Comparison of ENCODE assay signal across 10 cellular contexts in the genomic region with DNA sequence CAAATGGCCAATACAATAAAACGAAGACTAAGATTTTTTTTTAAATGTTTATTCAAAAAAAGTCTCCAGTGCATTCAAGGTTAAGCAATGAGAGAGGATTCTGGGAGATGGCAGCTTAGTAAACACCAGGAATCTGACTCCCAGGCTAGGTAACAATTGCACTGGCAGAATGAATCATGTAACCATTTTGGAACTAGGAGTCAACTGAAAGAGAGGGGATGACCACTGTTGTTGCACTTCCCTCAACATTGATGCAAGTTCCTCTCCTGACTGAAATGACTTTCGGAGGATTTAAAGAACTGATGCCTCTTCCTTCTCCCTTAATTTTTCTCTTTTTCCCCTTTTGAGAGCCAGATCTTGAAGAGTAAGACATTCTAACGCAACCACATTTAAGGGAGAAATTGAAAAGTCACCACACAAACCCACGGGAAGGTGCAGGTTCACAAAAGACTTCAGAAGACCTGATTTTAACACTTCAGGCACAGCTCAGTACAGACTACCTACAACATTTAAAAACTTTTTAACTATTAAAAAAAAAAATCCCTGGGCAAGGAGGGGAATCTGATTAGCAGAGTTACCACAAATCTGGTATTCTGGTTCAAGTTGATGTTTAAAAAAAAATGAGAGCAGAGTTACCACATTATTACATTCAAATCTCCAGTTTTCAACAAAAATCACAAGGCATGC. TPM values are rescaled to one million over a fixed set of nuclear protein-coding genes. Genes with fewer than 3 reads are reported as not detected.
A peak's percentile ranks its signal among the peaks of the same experiment; 100 is the strongest.
DNase-seq lines count a peak whose midpoint lies in the region; ATAC-seq, FAIRE-seq and TF ChIP-seq lines count a peak whose summit lies in the region.
"Had no signal": no experiment of that assay in that cellular context is flagged by ENCODE, and none has a peak within 500 bp of the region (broad histone marks: within the 10 kb centered on the region; RNA-seq: fewer than 3 reads in every experiment).

No MANE protein-coding gene starts in this region.

- H3K9me3 ChIP-seq in H1 (ENCODE audit: insufficient read depth in 2 of 2, low read depth in 1 of 2, low read length in 1 of 2): no peaks in the 10 kb centered on the region

- H2AK5ac ChIP-seq in H1 (ENCODE audit: low read depth, low read length): no peak overlapping the region

- H4K91ac ChIP-seq in H1 (replicated peaks; ENCODE audit: insufficient read length, low read length): no peak overlapping the region

- TF ChIP-seq POLR2A in GM12891 (IDR thresholded peaks at IDR 0.05; ENCODE audit: low read depth, low read length): no peak
- no peak for TF ChIP-seq POLR2A in H1 (IDR thresholded peaks at IDR 0.05; ENCODE audit: control extremely low read depth in 1 of 2, low read depth in 2 of 2, low read length in 2 of 2)

- no peak overlapping the region for H2BK5ac ChIP-seq in H1 (ENCODE audit: low read depth, low read length)

- no peaks in the 10 kb centered on the region for H3K23me2 ChIP-seq in H1 (ENCODE audit: low read depth, low read length)

- TF ChIP-seq CTCF in H1 (IDR thresholded peaks at IDR 0.05; ENCODE audit: control extremely low read depth in 1 of 3, insufficient read depth in 1 of 3, low read depth in 1 of 3, low read length in 3 of 3) (no peak), nephron progenitor cell (IDR thresholded peaks at IDR 0.05) (no peak)

- H2BK15ac ChIP-seq in H1 (ENCODE audit: low read length): no peak overlapping the region

- no peak for ATAC-seq in HG02678 (IDR thresholded peaks at IDR 0.05; ENCODE audit: unreplicated experiment)
- no peak for ATAC-seq in HG03571 (IDR thresholded peaks at IDR 0.05; ENCODE audit: unreplicated experiment)
- ATAC-seq: SK-N-SH treated with all-trans-retinoic acid at 6 μM for 48 hours had no signal

- no peak for DNase-seq in GM12891 (ENCODE audit: insufficient read length, low spot score)
- peak; percentile 90 for DNase-seq in MV-4-11 (lab: John Stamatoyannopoulos, UW)
- DNase-seq in H1 (ENCODE audit: low read depth in 1 of 2, low spot score in 2 of 2): no peak
- DNase-seq in nephron progenitor cell: no peak
- DNase-seq in stimulated activated CD4-positive, alpha-beta T cell treated with anti-CD3 and anti-CD28 coated beads, Interleukin-4, amount 100 ng/mL, for 1 hour: no peak
- DNase-seq in NCI-H2227 treated with DMSO at 0.1 percent for 48 hours (lab: John Stamatoyannopoulos, UW): no peak

- no peaks in the 10 kb centered on the region for H3K79me1 ChIP-seq in H1 (ENCODE audit: low read depth, low read length)

- H3K36me3 Mint-ChIP-seq in nephron progenitor cell (ENCODE audit: low read depth): peaks cover 33% of the 10 kb centered on the region

- H3K14ac ChIP-seq in H1 (ENCODE audit: insufficient read length): no peak overlapping the region

- no peak overlapping the region for H3K4me3 Mint-ChIP-seq in nephron progenitor cell

- no peak overlapping the region for H3K4ac ChIP-seq in H1 (replicated peaks; ENCODE audit: insufficient read length, low read depth, low read length)

- no peak overlapping the region for H3K23ac ChIP-seq in H1 (ENCODE audit: insufficient read length)

- H3K27ac Mint-ChIP-seq in nephron progenitor cell: peak overlapping the region; percentile 37

- peak overlapping the region; percentile 63; the same call in 1 of the 2 replicates for H2AFZ ChIP-seq in H1 (ENCODE audit: low read length)

- peak; percentile 65 for FAIRE-seq in GM12891 (lab: Jason Lieb, UNC)
- FAIRE-seq in H1 (lab: Jason Lieb, UNC): no peak
- FAIRE-seq: D721Med had no signal

- no peak for TF ChIP-seq EP300 in H1 (IDR thresholded peaks at IDR 0.05; ENCODE audit: borderline replicate concordance in 1 of 2, low read depth in 2 of 2, low read length in 2 of 2)

- no peak overlapping the region for H2BK20ac ChIP-seq in H1 (ENCODE audit: low read length)

- no peaks in the 10 kb centered on the region for H4K20me1 ChIP-seq in H1 (replicated peaks in 1 of 2; ENCODE audit: control insufficient read depth in 1 of 2, insufficient read depth in 2 of 2, low read length in 2 of 2)

- H3K56ac ChIP-seq in H1 (replicated peaks; ENCODE audit: insufficient read length, low read depth, low read length): no peak overlapping the region

- H3K9ac ChIP-seq in H1 (replicated peaks in 1 of 4; ENCODE audit: extremely low read depth in 1 of 4, low read depth in 3 of 4, low read length in 3 of 4): no peak overlapping the region

- no peak overlapping the region for H3K27ac ChIP-seq in H1 (ENCODE audit: low read depth, low read length)

- H4K8ac ChIP-seq in H1 (ENCODE audit: extremely low read depth, insufficient read depth, low read length): no peak overlapping the region

- TF ChIP-seq RAD21 in H1 (IDR thresholded peaks at IDR 0.05 in 1 of 2, conservative IDR thresholded peaks at IDR 0.05 in 1 of 2; ENCODE audit: low read depth in 2 of 2, low read length in 2 of 2): no peak

- H3K18ac ChIP-seq in H1 (ENCODE audit: extremely low read depth, low read length): no peak overlapping the region

- H3K27me3 Mint-ChIP-seq in nephron progenitor cell (ENCODE audit: low read depth, poor library complexity): no peaks in the 10 kb centered on the region

- peaks cover 0 to 2% (median 0%) of the 10 kb centered on the region in 4 experiments; a peak in 1 of 7 replicates for H3K4me1 ChIP-seq in H1 (replicated peaks in 1 of 4; ENCODE audit: control insufficient read depth in 3 of 4, insufficient read depth in 4 of 4, low read length in 3 of 4)

- H3K9me3 Mint-ChIP-seq in nephron progenitor cell: no peaks in the 10 kb centered on the region

- CTCF ChIA-PET in H1 (lab: Charles Lee; ENCODE audit: partially characterized antibody): interaction anchor here (0.6 kb wide), 2 partner anchors 161 to 254 kb away, joined by 3 read pairs; no protein-coding TSS in a partner anchor

- H3K79me2 ChIP-seq in H1 (ENCODE audit: control insufficient read depth in 1 of 2, insufficient read depth in 2 of 2, low read length in 2 of 2): no peaks in the 10 kb centered on the region

- no peak overlapping the region for H2BK120ac ChIP-seq in H1 (replicated peaks; ENCODE audit: low read depth, low read length)

- no peak overlapping the region for H3K4me3 ChIP-seq in H1 (ENCODE audit: extremely low read depth in 1 of 4, insufficient read depth in 2 of 4, low read depth in 3 of 4, low read length in 4 of 4)

- H3K4me2 ChIP-seq in H1 (ENCODE audit: insufficient read depth in 1 of 2, low read depth in 2 of 2, low read length in 2 of 2): no peak overlapping the region

- H2BK12ac ChIP-seq in H1 (ENCODE audit: low read depth, low read length): no peak overlapping the region

- H4K5ac ChIP-seq in H1 (ENCODE audit: insufficient read length, low read depth, low read length): peak overlapping the region; percentile 29

- 81% methylated on average over 4 of the region's 4 CpGs; no CpG with 5 or more reads in 1 of the 2 experiments for WGBS in H1 (ENCODE audit: extremely low coverage in 1 of 2, insufficient coverage in 1 of 2, insufficient read length in 1 of 2, insufficient replicate concordance in 2 of 2, low coverage in 1 of 2, low lambda C conversion rate in 2 of 2, missing lambda C conversion rate in 1 of 2), 2 experiments

- no peaks in the 10 kb centered on the region for H3K36me3 ChIP-seq in H1 (ENCODE audit: control insufficient read depth in 2 of 4, insufficient read depth in 4 of 4, low read length in 3 of 4)

- peaks cover 6% of the 10 kb centered on the region for H3K4me1 Mint-ChIP-seq in nephron progenitor cell

- POLR2A ChIA-PET in H1 (lab: Charles Lee; ENCODE audit: partially characterized antibody): no interaction called here

- H3K27me3 ChIP-seq in H1 (replicated peaks in 1 of 4; ENCODE audit: control insufficient read depth in 3 of 4, extremely low read depth in 1 of 4, insufficient read depth in 3 of 4, low read length in 3 of 4): no peaks in the 10 kb centered on the region

TF ChIP-seq in GM12891, 5 proteins besides CTCF, POLR2A, EP300 and RAD21:
- TF ChIP-seq SPI1 (IDR thresholded peaks at IDR 0.05; ENCODE audit: low read depth, low read length) (peak; percentile 90), POLR2AphosphoS5 (IDR thresholded peaks at IDR 0.05; ENCODE audit: low read depth, low read length) (no peak)

TF ChIP-seq in H1, 55 proteins besides CTCF, POLR2A, EP300 and RAD21:
- TF ChIP-seq SUZ12 (IDR thresholded peaks at IDR 0.05; ENCODE audit: low read length) (no peak), POU5F1 (IDR thresholded peaks at IDR 0.05; ENCODE audit: low read depth, low read length) (no peak), SAP30 (IDR thresholded peaks at IDR 0.05; ENCODE audit: insufficient read depth, insufficient replicate concordance, low read length) (no peak), SP2 (IDR thresholded peaks at IDR 0.05; ENCODE audit: low read length) (no peak), RBBP5 (IDR thresholded peaks at IDR 0.05; ENCODE audit: borderline replicate concordance, low read depth, low read length) (no peak), POLR2AphosphoS5 (IDR thresholded peaks at IDR 0.05; ENCODE audit: low read depth, low read length) (no peak), SIX5 (IDR thresholded peaks at IDR 0.05; ENCODE audit: low read depth, low read length) (no peak)
- TF ChIP-seq, protein P1, sequence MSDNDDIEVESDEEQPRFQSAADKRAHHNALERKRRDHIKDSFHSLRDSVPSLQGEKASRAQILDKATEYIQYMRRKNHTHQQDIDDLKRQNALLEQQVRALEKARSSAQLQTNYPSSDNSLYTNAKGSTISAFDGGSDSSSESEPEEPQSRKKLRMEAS (IDR thresholded peaks at IDR 0.05): no peak

RNA-seq across cellular contexts. Expression of a gene that starts 56.8 kb away (rescaled TPM):
- 30.8 TPM for polyA plus RNA-seq in GM12891 (2012; ENCODE audit: low read depth, missing spikeins)
- total RNA-seq in H1 (2021; fragmentation: NEBNext Ultra II Directional; extraction: Animal tissue kit (Norgen Biotek cat#: 25700)): 7.8 and 9.2 TPM in 2 replicates
- polyA plus RNA-seq in H1 (2011; rRNA removed): 3.0 and 4.1 TPM in 2 replicates
- polyA plus RNA-seq in H1 (2011; cell fraction: cytosol; rRNA removed): 4.8 TPM
- polyA plus RNA-seq in H1 (2011; cell fraction: nucleus; rRNA removed): 6.5 TPM
- 4.8 to 6.8 TPM (median 5.9 TPM) in 4 replicates for polyA plus RNA-seq in H1 (2012, experiment 1 of 2)
- polyA plus RNA-seq in H1 (2012, experiment 2 of 2): 1.1 TPM
- 4.2 TPM for polyA plus RNA-seq in H1 (2013, experiment 1 of 2)
- polyA plus RNA-seq in H1 (2013, experiment 2 of 2): 4.0 TPM
- 4.0 and 6.5 TPM in 2 replicates for polyA minus RNA-seq in H1 (2011; rRNA and poly(A)+ RNA removed)
- polyA minus RNA-seq in H1 (2011; cell fraction: cytosol; rRNA and poly(A)+ RNA removed): 4.1 TPM
- polyA minus RNA-seq in H1 (2011; cell fraction: nucleus; rRNA and poly(A)+ RNA removed): 8.1 TPM
